Comparison of ENCODE assay signal across 18 cellular contexts in the genomic region with DNA sequence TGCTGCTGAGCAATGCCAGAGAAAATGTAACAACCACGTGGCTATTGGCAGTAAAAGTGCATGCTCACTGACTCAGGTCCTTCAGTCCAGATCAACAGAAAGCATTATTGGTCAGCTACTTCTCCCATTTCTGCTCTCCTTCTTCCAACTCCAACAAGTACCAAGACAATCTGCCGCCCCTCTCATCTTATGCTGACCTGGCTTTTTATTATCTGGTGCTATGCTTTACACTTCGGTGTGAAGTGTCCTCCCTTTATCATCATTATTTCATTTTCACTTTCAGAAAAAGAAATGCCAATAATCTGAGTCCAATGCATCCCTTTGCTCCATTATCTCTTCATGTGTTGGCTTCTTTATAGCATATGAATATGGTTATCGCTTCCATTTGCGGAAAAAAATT.
"Had no signal": no experiment of that assay in that cellular context is flagged by ENCODE, and none has a peak within 500 bp of the region (broad histone marks: within the 10 kb centered on the region; RNA-seq: fewer than 3 reads in every experiment).

No MANE protein-coding gene starts in this region.

- H3K4me1 Mint-ChIP-seq: activated naive CD4-positive, alpha-beta T cell treated with anti-CD3 and anti-CD28 coated beads, Interleukin-2, amount 10 ng/mL, durations not matched to agents 7 days and 5 days; naive thymus-derived CD4-positive, alpha-beta T cell; neural progenitor cell had no signal

- DNase-seq: activated CD4-positive, alpha-beta T cell treated with anti-CD3 and anti-CD28 coated beads, Interleukin-2, amount 50 U/mL, for 1 hour; activated CD4-positive, CD25-positive, alpha-beta regulatory T cell treated with anti-CD3 and anti-CD28 coated beads, Interleukin-2, amount 50 U/mL, for 72 hours; activated CD8-positive, alpha-beta memory T cell treated with anti-CD3 and anti-CD28 coated beads, Interleukin-2, amount 50 U/mL, for 4 hours; activated naive CD4-positive, alpha-beta T cell treated with anti-CD3 and anti-CD28 coated beads, Interleukin-2, amount 10 ng/mL, durations not matched to agents 7 days and 5 days; activated T-cell treated with anti-CD3 and anti-CD28 coated beads, Interleukin-2, amount 50 U/mL, for 4 hours; effector CD4-positive, alpha-beta T cell; foreskin keratinocyte; hypothalamus; mesenchymal stem cell; mucosa of descending colon; naive thymus-derived CD4-positive, alpha-beta T cell; right cardiac atrium; stimulated activated CD4-positive, alpha-beta T cell treated with anti-CD3 and anti-CD28 coated beads, Interleukin-15, amount 100 ng/mL, for 24 hours; stimulated activated CD4-positive, alpha-beta T cell treated with anti-CD3 and anti-CD28 coated beads, Interleukin-2, amount 100 ng/mL, for 48 hours; upper lobe of right lung had no signal

- FAIRE-seq: endothelial cell of umbilical vein had no signal

- H3K27ac Mint-ChIP-seq: activated naive CD4-positive, alpha-beta T cell treated with anti-CD3 and anti-CD28 coated beads, Interleukin-2, amount 10 ng/mL, durations not matched to agents 7 days and 5 days; naive thymus-derived CD4-positive, alpha-beta T cell; neural progenitor cell; T-helper 1 cell treated with Interleukin-12 subunit alpha and Interleukin-12 subunit beta and Interleukin-4 antibody, amounts not matched to agents 30 μg/mL and 1 μg/mL, for 36 hours had no signal

- H3K9me3 Mint-ChIP-seq: activated naive CD4-positive, alpha-beta T cell treated with anti-CD3 and anti-CD28 coated beads, Interleukin-2, amount 10 ng/mL, durations not matched to agents 7 days and 5 days; activated T-cell treated with anti-CD3 and anti-CD28 coated beads, Interleukin-2, amount 50 U/mL, for 4 hours; neural progenitor cell; T-helper 1 cell treated with Interleukin-12 subunit alpha and Interleukin-12 subunit beta and Interleukin-4 antibody, amounts not matched to agents 30 μg/mL and 1 μg/mL, for 36 hours had no signal

- H3K4me3 Mint-ChIP-seq: activated naive CD4-positive, alpha-beta T cell treated with anti-CD3 and anti-CD28 coated beads, Interleukin-2, amount 10 ng/mL, durations not matched to agents 7 days and 5 days; activated T-cell treated with anti-CD3 and anti-CD28 coated beads, Interleukin-2, amount 50 U/mL, for 4 hours; naive thymus-derived CD4-positive, alpha-beta T cell; neural progenitor cell; T-helper 1 cell treated with Interleukin-12 subunit alpha and Interleukin-12 subunit beta and Interleukin-4 antibody, amounts not matched to agents 30 μg/mL and 1 μg/mL, for 36 hours had no signal

- H3K36me3 Mint-ChIP-seq: activated naive CD4-positive, alpha-beta T cell treated with anti-CD3 and anti-CD28 coated beads, Interleukin-2, amount 10 ng/mL, durations not matched to agents 7 days and 5 days; naive thymus-derived CD4-positive, alpha-beta T cell; neural progenitor cell had no signal

- H3K27me3 Mint-ChIP-seq: activated naive CD4-positive, alpha-beta T cell treated with anti-CD3 and anti-CD28 coated beads, Interleukin-2, amount 10 ng/mL, durations not matched to agents 7 days and 5 days had no signal
